Comparison of ENCODE assay signal across 1 cellular context in the genomic region with DNA sequence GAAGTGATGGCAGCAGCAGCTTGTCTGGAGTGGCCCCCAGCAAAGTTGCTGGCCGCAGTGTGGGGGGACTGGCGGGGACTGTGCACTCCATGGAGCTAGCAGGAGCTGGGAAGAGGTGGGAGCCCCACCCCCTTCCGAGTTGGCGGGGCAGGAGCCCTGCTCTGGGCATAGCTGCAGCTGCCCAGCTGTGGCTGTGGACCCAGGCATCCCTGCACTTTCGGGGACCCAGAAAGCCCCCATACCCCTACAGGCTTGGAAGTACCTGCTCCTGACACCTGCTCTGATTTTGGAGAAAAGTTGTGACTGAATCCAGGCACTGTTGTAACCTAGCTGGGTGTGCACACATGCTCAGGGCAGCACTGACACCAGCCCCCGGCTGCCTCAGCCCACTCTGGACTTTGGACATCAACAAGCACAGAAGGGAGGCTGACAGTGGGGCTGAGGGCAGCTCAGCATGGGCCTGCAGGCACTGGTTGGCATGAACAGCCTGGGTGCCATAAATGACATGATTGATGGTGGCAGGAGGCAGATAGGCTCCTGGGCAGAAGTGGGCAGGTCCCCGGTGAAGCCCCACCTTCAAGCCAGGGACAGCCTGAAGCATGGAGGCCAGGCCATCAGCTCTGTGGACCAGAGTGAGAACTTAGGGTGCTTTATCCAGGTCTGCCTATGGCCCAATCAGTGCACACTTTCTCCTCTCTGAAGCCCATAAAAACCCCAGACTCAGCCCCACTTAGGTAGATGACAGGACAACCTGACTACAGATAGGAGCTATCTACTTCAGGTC.
TF ChIP-seq lines count a peak whose summit lies in the region.

No MANE protein-coding gene starts in this region.

TF ChIP-seq in HepG2, 621 proteins besides CTCF, POLR2A, EP300 and RAD21 (continued from another document and continues in another):
- TF ChIP-seq, protein P1, sequence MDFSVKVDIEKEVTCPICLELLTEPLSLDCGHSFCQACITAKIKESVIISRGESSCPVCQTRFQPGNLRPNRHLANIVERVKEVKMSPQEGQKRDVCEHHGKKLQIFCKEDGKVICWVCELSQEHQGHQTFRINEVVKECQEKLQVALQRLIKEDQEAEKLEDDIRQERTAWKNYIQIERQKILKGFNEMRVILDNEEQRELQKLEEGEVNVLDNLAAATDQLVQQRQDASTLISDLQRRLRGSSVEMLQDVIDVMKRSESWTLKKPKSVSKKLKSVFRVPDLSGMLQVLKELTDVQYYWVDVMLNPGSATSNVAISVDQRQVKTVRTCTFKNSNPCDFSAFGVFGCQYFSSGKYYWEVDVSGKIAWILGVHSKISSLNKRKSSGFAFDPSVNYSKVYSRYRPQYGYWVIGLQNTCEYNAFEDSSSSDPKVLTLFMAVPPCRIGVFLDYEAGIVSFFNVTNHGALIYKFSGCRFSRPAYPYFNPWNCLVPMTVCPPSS (IDR thresholded peaks at IDR 0.05): no peak
- TF ChIP-seq ZNF800 (CRISPR knock-in tag; IDR thresholded peaks at IDR 0.05) (no peak), MTA1 (CRISPR knock-in tag; IDR thresholded peaks at IDR 0.05; ENCODE audit: borderline replicate concordance) (peak; percentile 61; the same call in 1 of the 2 replicates), SPEN (CRISPR knock-in tag; IDR thresholded peaks at IDR 0.05; ENCODE audit: low read depth) (peak; percentile 60; the same call in 1 of the 2 replicates), ZNF564 (CRISPR knock-in tag; IDR thresholded peaks at IDR 0.05) (0 out of 2 replicates have a peak, but pooled peaks have one; percentile 41), ZNF850 (CRISPR knock-in tag; conservative IDR thresholded peaks at IDR 0.05) (0 out of 2 replicates have a peak, but pooled peaks have one; percentile 55), ZNF607 (CRISPR knock-in tag; IDR thresholded peaks at IDR 0.05; ENCODE audit: borderline replicate concordance) (peak; percentile 77; the same call in 1 of the 2 replicates), ZNF816 (CRISPR knock-in tag; IDR thresholded peaks at IDR 0.05; ENCODE audit: borderline replicate concordance) (peak; percentile 98), ZNF335 (CRISPR knock-in tag; IDR thresholded peaks at IDR 0.05) (0 out of 2 replicates have a peak, but pooled peaks have one; percentile 23), HOXA9 (CRISPR knock-in tag; IDR thresholded peaks at IDR 0.05; ENCODE audit: borderline replicate concordance) (no peak), ZFY (CRISPR knock-in tag; IDR thresholded peaks at IDR 0.05) (peak; percentile 73), HDAC1 (CRISPR knock-in tag; IDR thresholded peaks at IDR 0.05) (peak; percentile 83), KDM3A (CRISPR knock-in tag; IDR thresholded peaks at IDR 0.05; ENCODE audit: low read depth) (peak; percentile 25; the same call in 1 of the 2 replicates), SALL2 (CRISPR knock-in tag; IDR thresholded peaks at IDR 0.05) (peak; percentile 44; the same call in 1 of the 2 replicates), MXD4 (CRISPR knock-in tag; IDR thresholded peaks at IDR 0.05) (peak; percentile 81), FOXA1 (IDR thresholded peaks at IDR 0.05) (no peak), FOXA1 (CRISPR knock-in tag; IDR thresholded peaks at IDR 0.05) (peak; percentile 79), ZNF570 (CRISPR knock-in tag; IDR thresholded peaks at IDR 0.05; ENCODE audit: borderline replicate concordance) (no peak), BCL3 (CRISPR knock-in tag; IDR thresholded peaks at IDR 0.05) (peak; percentile 64; the same call in 1 of the 2 replicates), CHD4 (IDR thresholded peaks at IDR 0.05; ENCODE audit: borderline replicate concordance, low read length) (no peak), ZNF225 (CRISPR knock-in tag; IDR thresholded peaks at IDR 0.05) (no peak), ZNF629 (CRISPR knock-in tag; conservative IDR thresholded peaks at IDR 0.05) (peak; percentile 80), GLI4 (CRISPR knock-in tag; IDR thresholded peaks at IDR 0.05; ENCODE audit: borderline replicate concordance) (0 out of 2 replicates have a peak, but pooled peaks have one; percentile 32), ZMYM3 (CRISPR knock-in tag; IDR thresholded peaks at IDR 0.05) (peak; percentile 91), MED1 (CRISPR knock-in tag; IDR thresholded peaks at IDR 0.05) (peak; percentile 78)
- TF ChIP-seq, protein P2, sequence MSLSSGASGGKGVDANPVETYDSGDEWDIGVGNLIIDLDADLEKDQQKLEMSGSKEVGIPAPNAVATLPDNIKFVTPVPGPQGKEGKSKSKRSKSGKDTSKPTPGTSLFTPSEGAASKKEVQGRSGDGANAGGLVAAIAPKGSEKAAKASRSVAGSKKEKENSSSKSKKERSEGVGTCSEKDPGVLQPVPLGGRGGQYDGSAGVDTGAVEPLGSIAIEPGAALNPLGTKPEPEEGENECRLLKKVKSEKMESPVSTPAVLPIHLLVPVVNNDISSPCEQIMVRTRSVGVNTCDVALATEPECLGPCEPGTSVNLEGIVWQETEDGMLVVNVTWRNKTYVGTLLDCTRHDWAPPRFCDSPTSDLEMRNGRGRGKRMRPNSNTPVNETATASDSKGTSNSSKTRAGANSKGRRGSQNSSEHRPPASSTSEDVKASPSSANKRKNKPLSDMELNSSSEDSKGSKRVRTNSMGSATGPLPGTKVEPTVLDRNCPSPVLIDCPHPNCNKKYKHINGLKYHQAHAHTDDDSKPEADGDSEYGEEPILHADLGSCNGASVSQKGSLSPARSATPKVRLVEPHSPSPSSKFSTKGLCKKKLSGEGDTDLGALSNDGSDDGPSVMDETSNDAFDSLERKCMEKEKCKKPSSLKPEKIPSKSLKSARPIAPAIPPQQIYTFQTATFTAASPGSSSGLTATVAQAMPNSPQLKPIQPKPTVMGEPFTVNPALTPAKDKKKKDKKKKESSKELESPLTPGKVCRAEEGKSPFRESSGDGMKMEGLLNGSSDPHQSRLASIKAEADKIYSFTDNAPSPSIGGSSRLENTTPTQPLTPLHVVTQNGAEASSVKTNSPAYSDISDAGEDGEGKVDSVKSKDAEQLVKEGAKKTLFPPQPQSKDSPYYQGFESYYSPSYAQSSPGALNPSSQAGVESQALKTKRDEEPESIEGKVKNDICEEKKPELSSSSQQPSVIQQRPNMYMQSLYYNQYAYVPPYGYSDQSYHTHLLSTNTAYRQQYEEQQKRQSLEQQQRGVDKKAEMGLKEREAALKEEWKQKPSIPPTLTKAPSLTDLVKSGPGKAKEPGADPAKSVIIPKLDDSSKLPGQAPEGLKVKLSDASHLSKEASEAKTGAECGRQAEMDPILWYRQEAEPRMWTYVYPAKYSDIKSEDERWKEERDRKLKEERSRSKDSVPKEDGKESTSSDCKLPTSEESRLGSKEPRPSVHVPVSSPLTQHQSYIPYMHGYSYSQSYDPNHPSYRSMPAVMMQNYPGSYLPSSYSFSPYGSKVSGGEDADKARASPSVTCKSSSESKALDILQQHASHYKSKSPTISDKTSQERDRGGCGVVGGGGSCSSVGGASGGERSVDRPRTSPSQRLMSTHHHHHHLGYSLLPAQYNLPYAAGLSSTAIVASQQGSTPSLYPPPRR (CRISPR knock-in tag; IDR thresholded peaks at IDR 0.05; ENCODE audit: borderline replicate concordance): peak; percentile 52; the same call in 1 of the 2 replicates
- TF ChIP-seq, protein P3, sequence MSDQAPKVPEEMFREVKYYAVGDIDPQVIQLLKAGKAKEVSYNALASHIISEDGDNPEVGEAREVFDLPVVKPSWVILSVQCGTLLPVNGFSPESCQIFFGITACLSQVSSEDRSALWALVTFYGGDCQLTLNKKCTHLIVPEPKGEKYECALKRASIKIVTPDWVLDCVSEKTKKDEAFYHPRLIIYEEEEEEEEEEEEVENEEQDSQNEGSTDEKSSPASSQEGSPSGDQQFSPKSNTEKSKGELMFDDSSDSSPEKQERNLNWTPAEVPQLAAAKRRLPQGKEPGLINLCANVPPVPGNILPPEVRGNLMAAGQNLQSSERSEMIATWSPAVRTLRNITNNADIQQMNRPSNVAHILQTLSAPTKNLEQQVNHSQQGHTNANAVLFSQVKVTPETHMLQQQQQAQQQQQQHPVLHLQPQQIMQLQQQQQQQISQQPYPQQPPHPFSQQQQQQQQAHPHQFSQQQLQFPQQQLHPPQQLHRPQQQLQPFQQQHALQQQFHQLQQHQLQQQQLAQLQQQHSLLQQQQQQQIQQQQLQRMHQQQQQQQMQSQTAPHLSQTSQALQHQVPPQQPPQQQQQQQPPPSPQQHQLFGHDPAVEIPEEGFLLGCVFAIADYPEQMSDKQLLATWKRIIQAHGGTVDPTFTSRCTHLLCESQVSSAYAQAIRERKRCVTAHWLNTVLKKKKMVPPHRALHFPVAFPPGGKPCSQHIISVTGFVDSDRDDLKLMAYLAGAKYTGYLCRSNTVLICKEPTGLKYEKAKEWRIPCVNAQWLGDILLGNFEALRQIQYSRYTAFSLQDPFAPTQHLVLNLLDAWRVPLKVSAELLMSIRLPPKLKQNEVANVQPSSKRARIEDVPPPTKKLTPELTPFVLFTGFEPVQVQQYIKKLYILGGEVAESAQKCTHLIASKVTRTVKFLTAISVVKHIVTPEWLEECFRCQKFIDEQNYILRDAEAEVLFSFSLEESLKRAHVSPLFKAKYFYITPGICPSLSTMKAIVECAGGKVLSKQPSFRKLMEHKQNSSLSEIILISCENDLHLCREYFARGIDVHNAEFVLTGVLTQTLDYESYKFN (CRISPR knock-in tag; conservative IDR thresholded peaks at IDR 0.05): peak; percentile 91
- TF ChIP-seq, protein P4, sequence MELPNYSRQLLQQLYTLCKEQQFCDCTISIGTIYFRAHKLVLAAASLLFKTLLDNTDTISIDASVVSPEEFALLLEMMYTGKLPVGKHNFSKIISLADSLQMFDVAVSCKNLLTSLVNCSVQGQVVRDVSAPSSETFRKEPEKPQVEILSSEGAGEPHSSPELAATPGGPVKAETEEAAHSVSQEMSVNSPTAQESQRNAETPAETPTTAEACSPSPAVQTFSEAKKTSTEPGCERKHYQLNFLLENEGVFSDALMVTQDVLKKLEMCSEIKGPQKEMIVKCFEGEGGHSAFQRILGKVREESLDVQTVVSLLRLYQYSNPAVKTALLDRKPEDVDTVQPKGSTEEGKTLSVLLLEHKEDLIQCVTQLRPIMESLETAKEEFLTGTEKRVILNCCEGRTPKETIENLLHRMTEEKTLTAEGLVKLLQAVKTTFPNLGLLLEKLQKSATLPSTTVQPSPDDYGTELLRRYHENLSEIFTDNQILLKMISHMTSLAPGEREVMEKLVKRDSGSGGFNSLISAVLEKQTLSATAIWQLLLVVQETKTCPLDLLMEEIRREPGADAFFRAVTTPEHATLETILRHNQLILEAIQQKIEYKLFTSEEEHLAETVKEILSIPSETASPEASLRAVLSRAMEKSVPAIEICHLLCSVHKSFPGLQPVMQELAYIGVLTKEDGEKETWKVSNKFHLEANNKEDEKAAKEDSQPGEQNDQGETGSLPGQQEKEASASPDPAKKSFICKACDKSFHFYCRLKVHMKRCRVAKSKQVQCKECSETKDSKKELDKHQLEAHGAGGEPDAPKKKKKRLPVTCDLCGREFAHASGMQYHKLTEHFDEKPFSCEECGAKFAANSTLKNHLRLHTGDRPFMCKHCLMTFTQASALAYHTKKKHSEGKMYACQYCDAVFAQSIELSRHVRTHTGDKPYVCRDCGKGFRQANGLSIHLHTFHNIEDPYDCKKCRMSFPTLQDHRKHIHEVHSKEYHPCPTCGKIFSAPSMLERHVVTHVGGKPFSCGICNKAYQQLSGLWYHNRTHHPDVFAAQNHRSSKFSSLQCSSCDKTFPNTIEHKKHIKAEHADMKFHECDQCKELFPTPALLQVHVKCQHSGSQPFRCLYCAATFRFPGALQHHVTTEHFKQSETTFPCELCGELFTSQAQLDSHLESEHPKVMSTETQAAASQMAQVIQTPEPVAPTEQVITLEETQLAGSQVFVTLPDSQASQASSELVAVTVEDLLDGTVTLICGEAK (IDR thresholded peaks at IDR 0.05): no peak
- TF ChIP-seq, protein P4 (CRISPR knock-in tag; IDR thresholded peaks at IDR 0.05): peak; percentile 64; the same call in 1 of the 2 replicates
